19 cellular contexts compared by ENCODE assay signal in genomic region chr2:15967415-15968279, GRCh38. TPM values are rescaled to one million over a fixed set of nuclear protein-coding genes. Genes with fewer than 3 reads are reported as not detected.
DNase-seq lines count a peak whose midpoint lies in the region; ATAC-seq and TF ChIP-seq lines count a peak whose summit lies in the region.
"Had no signal": no experiment of that assay in that cellular context is flagged by ENCODE, and none has a peak within 500 bp of the region (broad histone marks: within the 10 kb centered on the region; RNA-seq: fewer than 3 reads in every experiment).

No MANE protein-coding gene starts in this region.

- peaks cover 57% of the 10 kb centered on the region for H3K4me1 Mint-ChIP-seq in activated CD4-positive, alpha-beta T cell treated with anti-CD3 and anti-CD28 coated beads for 36 hours
- H3K4me1 Mint-ChIP-seq in activated T-helper 17 cell treated with anti-CD3 and anti-CD28 coated beads, Interleukin-2, amount 50 U/mL, for 72 hours, result peaks cover 25% of the 10 kb centered on the region
- H3K4me1 Mint-ChIP-seq in mesothelial cell of epicardium, result peaks cover 26% of the 10 kb centered on the region

- intact Hi-C loops in activated CD4-positive, alpha-beta T cell treated with anti-CD3 and anti-CD28 coated beads for 36 hours (cut with DNase I, micrococcal nuclease), result loop anchor here (2.0 to 10.0 kb wide), 5 partner anchors 25 to 793 kb away; no protein-coding TSS in a partner anchor

- peaks cover 3% of the 10 kb centered on the region for H3K4me1 ChIP-seq in BE2C
- H3K4me1 ChIP-seq: left ventricle myocardium inferior, right atrium auricular region had no signal

- H3K36me3 ChIP-seq in BE2C, result no peaks in the 10 kb centered on the region
- H3K36me3 ChIP-seq: left ventricle myocardium inferior, right atrium auricular region had no signal

- no peak overlapping the region for H3K4me3 Mint-ChIP-seq in activated CD4-positive, alpha-beta T cell treated with anti-CD3 and anti-CD28 coated beads for 36 hours
- H3K4me3 Mint-ChIP-seq in activated T-helper 17 cell treated with anti-CD3 and anti-CD28 coated beads, Interleukin-2, amount 50 U/mL, for 72 hours, result peak overlapping the region; percentile 17
- H3K4me3 Mint-ChIP-seq in mesothelial cell of epicardium, result no peak overlapping the region
- H3K4me3 Mint-ChIP-seq: GM23338 had no signal

- no peaks in the 10 kb centered on the region for H3K9me3 Mint-ChIP-seq in activated CD4-positive, alpha-beta T cell treated with anti-CD3 and anti-CD28 coated beads for 36 hours (ENCODE audit: low read depth)
- no peaks in the 10 kb centered on the region for H3K9me3 Mint-ChIP-seq in activated T-helper 17 cell treated with anti-CD3 and anti-CD28 coated beads, Interleukin-2, amount 50 U/mL, for 72 hours
- H3K9me3 Mint-ChIP-seq in mesothelial cell of epicardium, result peaks cover 3% of the 10 kb centered on the region

- peaks cover 19% of the 10 kb centered on the region for H3K9me3 ChIP-seq in BE2C
- H3K9me3 ChIP-seq: left ventricle myocardium inferior, right atrium auricular region had no signal

- H3K36me3 Mint-ChIP-seq in activated CD4-positive, alpha-beta T cell treated with anti-CD3 and anti-CD28 coated beads for 36 hours (ENCODE audit: low read depth), result no peaks in the 10 kb centered on the region
- no peaks in the 10 kb centered on the region for H3K36me3 Mint-ChIP-seq in activated T-helper 17 cell treated with anti-CD3 and anti-CD28 coated beads, Interleukin-2, amount 50 U/mL, for 72 hours (ENCODE audit: low read depth)
- no peaks in the 10 kb centered on the region for H3K36me3 Mint-ChIP-seq in mesothelial cell of epicardium
- H3K36me3 Mint-ChIP-seq: CD8-positive, alpha-beta memory T cell had no signal

- ATAC-seq in activated CD4-positive, alpha-beta T cell treated with anti-CD3 and anti-CD28 coated beads for 36 hours, result no peak
- no peak for ATAC-seq in activated T-helper 17 cell treated with anti-CD3 and anti-CD28 coated beads, Interleukin-2, amount 50 U/mL, for 72 hours (replicated peaks)
- ATAC-seq in GM21737 (IDR thresholded peaks at IDR 0.05; ENCODE audit: unreplicated experiment), result no peak
- ATAC-seq: GM23338 had no signal

- H3K27me3 ChIP-seq in BE2C, result peaks cover 3% of the 10 kb centered on the region; the same call in 1 of the 2 replicates
- H3K27me3 ChIP-seq: dorsolateral prefrontal cortex, right atrium auricular region had no signal

- H3K27me3 Mint-ChIP-seq in activated CD4-positive, alpha-beta T cell treated with anti-CD3 and anti-CD28 coated beads for 36 hours, result peaks cover 4% of the 10 kb centered on the region
- no peaks in the 10 kb centered on the region for H3K27me3 Mint-ChIP-seq in activated T-helper 17 cell treated with anti-CD3 and anti-CD28 coated beads, Interleukin-2, amount 50 U/mL, for 72 hours
- no peaks in the 10 kb centered on the region for H3K27me3 Mint-ChIP-seq in mesothelial cell of epicardium (ENCODE audit: low read depth)

- CTCF ChIA-PET in activated CD4-positive, alpha-beta T cell treated with anti-CD3 and anti-CD28 coated beads for 36 hours (lab: Charles Lee), result no interaction called here

- TF ChIP-seq CTCF in BE2C (IDR thresholded peaks at IDR 0.05; ENCODE audit: low read depth, low read length) (no peak), mesothelial cell of epicardium (IDR thresholded peaks at IDR 0.05; ENCODE audit: unreplicated experiment) (no peak)

- no peak for DNase-seq in activated CD4-positive, alpha-beta T cell treated with anti-CD3 and anti-CD28 coated beads for 36 hours
- DNase-seq in activated CD4-positive, alpha-beta T cell treated with anti-CD3 and anti-CD28 coated beads for 48 hours, result no peak
- DNase-seq in BE2C (peak; percentile 99), mesothelial cell of epicardium (ENCODE audit: low spot score in 2 of 2, unreplicated experiment in 2 of 2) (no peak), superior temporal gyrus (ENCODE audit: extremely low spot score) (no peak), LoVo (ENCODE audit: low spot score) (no peak)
- DNase-seq: CD8-positive, alpha-beta memory T cell; DMS153; dorsolateral prefrontal cortex; left ventricle myocardium inferior; NCI-H1436 treated with DMSO at 0.1 percent for 48 hours; NCI-H748 treated with DMSO at 0.1 percent for 48 hours had no signal

- H3K27ac Mint-ChIP-seq in activated CD4-positive, alpha-beta T cell treated with anti-CD3 and anti-CD28 coated beads for 36 hours, result peak overlapping the region; percentile 71
- H3K27ac Mint-ChIP-seq in activated T-helper 17 cell treated with anti-CD3 and anti-CD28 coated beads, Interleukin-2, amount 50 U/mL, for 72 hours, result peak overlapping the region; percentile 6
- peak overlapping the region; percentile 77 for H3K27ac Mint-ChIP-seq in mesothelial cell of epicardium
- H3K27ac Mint-ChIP-seq: GM23338 had no signal

- POLR2A ChIA-PET in activated CD4-positive, alpha-beta T cell treated with anti-CD3 and anti-CD28 coated beads for 36 hours (lab: Charles Lee), result interaction anchor here (0.6 kb wide), 1 partner anchor 490 kb away, joined by 3 read pairs; no protein-coding TSS in a partner anchor

- H3K4me3 ChIP-seq in BE2C (ENCODE audit: low read depth, low read length), result no peak overlapping the region
- H3K4me3 ChIP-seq: dorsolateral prefrontal cortex, GM23338, left ventricle myocardium inferior, right atrium auricular region had no signal

RNA-seq across cellular contexts. Expression of gene MYCN, which starts 27.3 kb away (rescaled TPM):
- under 1 TPM; 0.18 to 0.28 TPM for total RNA-seq in activated CD4-positive, alpha-beta T cell treated with anti-CD3 and anti-CD28 coated beads for 36 hours
- 1,296 TPM for polyA plus RNA-seq in BE2C (2012; ENCODE audit: insufficient read depth, insufficient read length, low read depth)
- not detected for total RNA-seq in activated T-helper 17 cell treated with anti-CD3 and anti-CD28 coated beads, Interleukin-2, amount 50 U/mL, for 72 hours
- total RNA-seq in mesothelial cell of epicardium, result 69.1 to 79.4 TPM (median 72.5 TPM) in 3 replicates
- total RNA-seq: activated CD8-positive, alpha-beta memory T cell treated with anti-CD3 and anti-CD28 coated beads for 36 hours; CD8-positive, alpha-beta memory T cell; fibroblast of lung; subcutaneous adipose tissue had no signal
- polyA plus RNA-seq: CD8-positive, alpha-beta memory T cell; fibroblast of lung had no signal

Comparison
In these comparisons a context has a peak if more than half of its experiments do, and no peak if none do; other contexts are left out.
1. H3K27ac Mint-ChIP-seq: peak in every context shown above with its lines; median percentile 77 in mesothelial cell of epicardium; 71 in activated CD4-positive, alpha-beta T cell treated with anti-CD3 and anti-CD28 coated beads for 36 hours; 6 in activated T-helper 17 cell treated with anti-CD3 and anti-CD28 coated beads, Interleukin-2, amount 50 U/mL, for 72 hours.
2. RNA of gene MYCN, which starts 27.3 kb away (total RNA-seq): 69.1 to 79.4 TPM in mesothelial cell of epicardium; 0.18 to 0.28 TPM in activated CD4-positive, alpha-beta T cell treated with anti-CD3 and anti-CD28 coated beads for 36 hours and not detected in activated T-helper 17 cell treated with anti-CD3 and anti-CD28 coated beads, Interleukin-2, amount 50 U/mL, for 72 hours; every median in the first group is over 10 times any median in the second.